In the genomic region with DNA sequence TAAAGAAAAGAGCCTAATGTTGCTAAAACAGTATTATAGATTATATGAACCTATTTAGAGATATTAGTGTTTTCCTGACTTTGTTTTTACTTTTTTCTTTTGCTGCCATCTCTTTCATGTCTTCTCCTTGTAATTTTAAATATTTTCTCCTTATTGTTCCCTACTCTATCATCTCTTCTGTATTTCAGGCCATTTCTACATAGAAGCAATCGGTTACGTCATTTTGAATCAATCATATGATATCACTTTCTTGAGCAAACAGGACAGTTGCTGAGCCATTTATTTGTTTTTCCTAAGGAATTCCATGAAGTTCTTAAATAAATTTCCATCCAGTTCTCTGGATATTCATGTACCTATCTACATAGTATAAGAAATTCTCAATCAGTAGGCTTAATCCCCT, we compare ENCODE assay signal across 27 cellular contexts.
"Had no signal": no experiment of that assay in that cellular context is flagged by ENCODE, and none has a peak within 500 bp of the region (broad histone marks: within the 10 kb centered on the region; RNA-seq: fewer than 3 reads in every experiment).

No MANE protein-coding gene starts in this region.

- DNase-seq: stimulated activated CD4-positive, alpha-beta T cell treated with anti-CD3 and anti-CD28 coated beads, Interleukin-2, amount 100 ng/mL, for 48 hours; stimulated activated CD4-positive, alpha-beta T cell treated with anti-CD3 and anti-CD28 coated beads, Interleukin-4, amount 100 ng/mL, for 1 hour; stimulated activated CD4-positive, alpha-beta T cell treated with anti-CD3 and anti-CD28 coated beads, Interleukin-4, amount 100 ng/mL, for 24 hours; stimulated activated CD4-positive, alpha-beta T cell treated with anti-CD3 and anti-CD28 coated beads, Interleukin-4, amount 100 ng/mL, for 4 hours; stimulated activated CD8-positive, alpha-beta memory T cell treated with anti-CD3 and anti-CD28 coated beads, Interleukin-4, amount 100 ng/mL, for 48 hours; stimulated activated naive B cell treated with anti-CD40 and anti-IgM and Interleukin-4, amounts not matched to agents 10 μg/mL and 1 μg/mL and 100 μg/mL, for 72 hours; stimulated activated naive CD4-positive, alpha-beta T cell; stimulated activated naive CD4-positive, alpha-beta T cell treated with Interleukin-2 at 50 U/mL for 16 hours; stimulated activated naive CD8-positive, alpha-beta T cell treated with anti-CD3 and anti-CD28 coated beads, Interleukin-15, amount 100 ng/mL, for 72 hours; stimulated activated naive CD8-positive, alpha-beta T cell treated with anti-CD3 and anti-CD28 coated beads, Interleukin-15, Interleukin-2, amounts not matched to agents 100 U/mL and 50 U/mL, for 24 hours; stomach; substantia nigra; testis; thyroid gland; tibial artery; transverse colon; trophoblast cell; upper lobe of left lung; upper lobe of right lung; uterus had no signal

- H3K9me3 ChIP-seq: stomach, suprapubic skin, testis, thoracic aorta, thyroid gland, tibial artery, tibial nerve, transverse colon, upper lobe of left lung, upper lobe of right lung, uterus, vagina had no signal

- ATAC-seq: stimulated activated effector memory CD8-positive, alpha-beta T cell treated with anti-CD3 and anti-CD28 coated beads, Interleukin-12 subunit alpha, Interleukin-12 subunit beta, amount 100 ng/mL, for 72 hours; stimulated activated memory B cell treated with anti-CD40 and anti-IgM and Interleukin-4, amounts not matched to agents 10 μg/mL and 1 μg/mL and 100 μg/mL, for 72 hours; stimulated activated naive B cell treated with anti-CD40 and anti-IgM and Interleukin-4, amounts not matched to agents 10 μg/mL and 1 μg/mL and 100 μg/mL, for 72 hours; stimulated activated naive CD8-positive, alpha-beta T cell treated with anti-CD3 and anti-CD28 coated beads, Interleukin-15, amount 100 ng/mL, for 72 hours; stimulated activated naive CD8-positive, alpha-beta T cell treated with anti-CD3 and anti-CD28 coated beads, Interleukin-15, Interleukin-2, amounts not matched to agents 100 U/mL and 50 U/mL, for 24 hours; upper lobe of right lung had no signal

- H3K27ac ChIP-seq: stomach, suprapubic skin, testis, thoracic aorta, thyroid gland, tibial artery, tibial nerve, transverse colon, upper lobe of left lung, upper lobe of right lung, uterus, vagina had no signal

- FAIRE-seq: urothelium cell line had no signal

- H3K27me3 ChIP-seq: stomach, suprapubic skin, testis, thyroid gland, tibial artery, tibial nerve, transverse colon, upper lobe of left lung, upper lobe of right lung, uterus, vagina had no signal

- H3K36me3 ChIP-seq: stomach, suprapubic skin, thoracic aorta, thyroid gland, tibial artery, tibial nerve, transverse colon, upper lobe of left lung, upper lobe of right lung, uterus, vagina had no signal

- H3K4me1 ChIP-seq: stomach, suprapubic skin, testis, thyroid gland, tibial artery, tibial nerve, transverse colon, upper lobe of left lung, upper lobe of right lung, uterus, vagina had no signal

- H3K4me3 ChIP-seq: stomach, suprapubic skin, testis, thoracic aorta, thyroid gland, tibial artery, tibial nerve, transverse colon, upper lobe of left lung, upper lobe of right lung, uterus, vagina had no signal
